Comparison of ENCODE assay signal across 8 cellular contexts in genomic region chr16:90077757-90078593, GRCh38. TPM values are rescaled to one million over a fixed set of nuclear protein-coding genes. Genes with fewer than 3 reads are reported as not detected.
A peak's percentile ranks its signal among the peaks of the same experiment; 100 is the strongest.
DNase-seq lines count a peak whose midpoint lies in the region; ATAC-seq, FAIRE-seq and TF ChIP-seq lines count a peak whose summit lies in the region.

No MANE protein-coding gene starts in this region.

- H3K4me3 ChIP-seq in ACC112 (ENCODE audit: low read depth, low read length) (peak overlapping the region; percentile 64), right atrium auricular region (peak overlapping the region in 1 of 2 donors; percentile 51), rectal smooth muscle tissue (ENCODE audit: low read length) (peak overlapping the region; percentile 60)

- peaks cover 25% of the 10 kb centered on the region for H3K4me1 Mint-ChIP-seq in activated naive CD4-positive, alpha-beta T cell treated with anti-CD3 and anti-CD28 coated beads, Interleukin-2, amount 50 U/mL, for 24 hours

- H3K36me3 ChIP-seq in ACC112 (ENCODE audit: insufficient read depth, low read length) (no peaks in the 10 kb centered on the region), right atrium auricular region (no peaks in the 10 kb centered on the region), rectal smooth muscle tissue (ENCODE audit: control insufficient read depth, insufficient read depth, low read length) (no peaks in the 10 kb centered on the region)

- H3K27ac ChIP-seq in ACC112 (ENCODE audit: low read depth, low read length), result no peak overlapping the region; the same call in 1 of the 2 replicates
- H3K27ac ChIP-seq in right atrium auricular region, result peak overlapping the region; percentile 24 to 46
- peak overlapping the region; percentile 44 for H3K27ac ChIP-seq in rectal smooth muscle tissue (ENCODE audit: low read depth, low read length)

- peak overlapping the region; percentile 81 for H3K4me3 Mint-ChIP-seq in activated naive CD4-positive, alpha-beta T cell treated with anti-CD3 and anti-CD28 coated beads, Interleukin-2, amount 50 U/mL, for 24 hours

- H3K79me2 ChIP-seq in ACC112 (ENCODE audit: control insufficient read depth, insufficient read depth, low read length, unreplicated experiment), result no peaks in the 10 kb centered on the region

- H3K9ac ChIP-seq in rectal smooth muscle tissue (ENCODE audit: low read length), result peak overlapping the region; percentile 19

- peaks cover 2% of the 10 kb centered on the region for H3K27me3 Mint-ChIP-seq in activated naive CD4-positive, alpha-beta T cell treated with anti-CD3 and anti-CD28 coated beads, Interleukin-2, amount 50 U/mL, for 24 hours

- peak overlapping the region; percentile 10 for H3K27ac Mint-ChIP-seq in activated naive CD4-positive, alpha-beta T cell treated with anti-CD3 and anti-CD28 coated beads, Interleukin-2, amount 50 U/mL, for 24 hours

- FAIRE-seq in frontal cortex (lab: Jason Lieb, UNC), result no peak

- H3K9me3 ChIP-seq in right atrium auricular region, result no peaks in the 10 kb centered on the region

- DNase-seq in NCI-H524 (lab: John Stamatoyannopoulos, UW), result peak; percentile 84 to 89
- DNase-seq in right atrium auricular region (ENCODE audit: low spot score), result no peak
- DNase-seq in frontal cortex (ENCODE audit: low spot score in 2 of 2), result no peak

- ATAC-seq in HG02970 (IDR thresholded peaks at IDR 0.05; ENCODE audit: low FRiP score, unreplicated experiment), result peak; percentile 38

- TF ChIP-seq CTCF in GM12872 (IDR thresholded peaks at IDR 0.05; ENCODE audit: insufficient read depth, low read depth, low read length) (peak; percentile 17; the same call in 1 of the 3 replicates), right atrium auricular region (IDR thresholded peaks at IDR 0.05) (no peak)

- no peaks in the 10 kb centered on the region for H3K4me1 ChIP-seq in ACC112 (ENCODE audit: control insufficient read depth, insufficient read depth, low read length, unreplicated experiment)
- peaks cover 0 to 13% of the 10 kb centered on the region in 2 donors for H3K4me1 ChIP-seq in right atrium auricular region
- no peaks in the 10 kb centered on the region for H3K4me1 ChIP-seq in rectal smooth muscle tissue (ENCODE audit: control insufficient read depth, insufficient read depth, low read length)

- H3K9me3 Mint-ChIP-seq in activated naive CD4-positive, alpha-beta T cell treated with anti-CD3 and anti-CD28 coated beads, Interleukin-2, amount 50 U/mL, for 24 hours, result no peaks in the 10 kb centered on the region

- H2AFZ ChIP-seq in ACC112 (ENCODE audit: low read length, unreplicated experiment), result peak overlapping the region; percentile 57

- H3K36me3 Mint-ChIP-seq in activated naive CD4-positive, alpha-beta T cell treated with anti-CD3 and anti-CD28 coated beads, Interleukin-2, amount 50 U/mL, for 24 hours, result no peaks in the 10 kb centered on the region

- H3K27me3 ChIP-seq in ACC112 (ENCODE audit: insufficient read depth, low read length) (peaks cover 7% of the 10 kb centered on the region), right atrium auricular region (no peaks in the 10 kb centered on the region), rectal smooth muscle tissue (ENCODE audit: control insufficient read depth, insufficient read depth, low read length) (no peaks in the 10 kb centered on the region)

RNA-seq across cellular contexts. Expression of gene PRDM7, which starts 0.8 kb away (rescaled TPM):
- total RNA-seq in right atrium auricular region (not detected), frontal cortex (not detected)

RNA-seq across cellular contexts. Expression of gene DBNDD1, which starts 58.7 kb away (rescaled TPM):
- total RNA-seq in right atrium auricular region (1 to 10 TPM; 2.9 to 6.2 TPM), frontal cortex (10.6 TPM)

Comparison
In these comparisons a context has a peak if more than half of its experiments do, and no peak if none do; other contexts are left out.
1. DNase-seq: peak in NCI-H524 (2 of 2); none in right atrium auricular region (single experiment) and frontal cortex (0 of 2).